9 cellular contexts compared by ENCODE assay signal in the genomic region with DNA sequence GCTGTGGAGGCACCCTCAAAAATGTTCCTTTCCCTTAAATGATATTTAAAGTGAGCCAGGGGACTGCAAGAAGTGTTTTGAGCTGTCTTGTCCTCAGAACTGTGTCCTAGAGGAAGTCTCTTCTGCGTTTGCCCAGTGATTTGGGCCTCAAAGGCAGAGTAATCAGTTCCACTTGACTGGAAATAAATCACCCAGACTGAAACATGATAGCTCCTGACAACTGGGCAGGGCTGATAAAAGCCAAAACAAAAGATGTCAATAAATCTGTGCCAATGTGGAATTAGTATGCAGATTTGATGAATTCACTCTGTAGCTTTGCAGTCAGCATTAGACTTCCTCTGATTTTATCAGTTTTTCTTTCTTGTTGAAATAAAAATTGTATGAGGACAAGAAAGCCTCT.
DNase-seq lines count a peak whose midpoint lies in the region.
"Had no signal": no experiment of that assay in that cellular context is flagged by ENCODE, and none has a peak within 500 bp of the region (broad histone marks: within the 10 kb centered on the region; RNA-seq: fewer than 3 reads in every experiment).

No MANE protein-coding gene starts in this region.

- in situ Hi-C loops in KBM-7 (cut with MboI; ENCODE audit: low pct_unique_long_range_greater_than_20kb, low sequenced_read_pairs): no loop called here

- DNase-seq in KBM-7: peak; percentile 54
- DNase-seq in NCI-H524 (lab: John Stamatoyannopoulos, UW): peak; percentile 83 to 90
- DNase-seq in dermis blood vessel endothelial cell: peak; percentile 63
- DNase-seq in retina: peak; percentile 80
- no peak for DNase-seq in NCI-H1048 (lab: John Stamatoyannopoulos, UW)
- DNase-seq in iPS-NIHi11 (ENCODE audit: low spot score): no peak
- DNase-seq in anterior cingulate cortex (lab: John Stamatoyannopoulos, UW): no peak
- DNase-seq: activated CD4-positive, alpha-beta T cell treated with anti-CD3 and anti-CD28 coated beads for 1 hour; MV-4-11 had no signal

Comparison
In these comparisons a context has a peak if more than half of its experiments do, and no peak if none do; other contexts are left out.
1. DNase-seq: peak in KBM-7 (single experiment), NCI-H524 (2 of 2), dermis blood vessel endothelial cell (single experiment) and retina (single experiment); none in NCI-H1048 (single experiment), iPS-NIHi11 (single experiment) and anterior cingulate cortex (0 of 58).